In genomic region chr9:12930906-12931305, GRCh38 we compare ENCODE assay signal across 1 cellular context.
TF ChIP-seq lines count a peak whose summit lies in the region.

No MANE protein-coding gene starts in this region.

TF ChIP-seq in GM23338, 12 proteins besides CTCF, POLR2A, EP300 and RAD21 (continued from another document):
- TF ChIP-seq ZNF462 (CRISPR knock-in tag; IDR thresholded peaks at IDR 0.05) (no peak), ETS1 (IDR thresholded peaks at IDR 0.05) (no peak), CREB1 (CRISPR knock-in tag; IDR thresholded peaks at IDR 0.05; ENCODE audit: low read depth) (no peak), REST (IDR thresholded peaks at IDR 0.05; ENCODE audit: unreplicated experiment) (no peak), ZNF331 (CRISPR knock-in tag; IDR thresholded peaks at IDR 0.05; ENCODE audit: low read depth) (no peak), ZNF114 (CRISPR knock-in tag; IDR thresholded peaks at IDR 0.05) (no peak)
